In genomic region chr16:57675752-57676623, GRCh38 we compare ENCODE assay signal across 1 cellular context.
A peak's percentile ranks its signal among the peaks of the same experiment; 100 is the strongest.
TF ChIP-seq lines count a peak whose summit lies in the region.

No MANE protein-coding gene starts in this region.

TF ChIP-seq in A549, 52 proteins besides CTCF, POLR2A, EP300 and RAD21 (continued from another document):
- TF ChIP-seq POLR2AphosphoS2 (conservative IDR thresholded peaks at IDR 0.05; ENCODE audit: low read length) (no peak), REST (IDR thresholded peaks at IDR 0.05) (no peak), CEBPB (IDR thresholded peaks at IDR 0.05) (peak; percentile 58 to 70; a peak in 3 of 4 replicates), KDM5A (IDR thresholded peaks at IDR 0.05) (no peak), E2F6 (IDR thresholded peaks at IDR 0.05; ENCODE audit: borderline replicate concordance, low read depth) (0 out of 2 replicates have a peak, but pooled peaks have one; percentile 24), ZC3H11A (IDR thresholded peaks at IDR 0.05) (no peak), EHF (CRISPR knock-in tag; IDR thresholded peaks at IDR 0.05) (no peak), ELK1 (IDR thresholded peaks at IDR 0.05; ENCODE audit: low read depth, low read length) (no peak)
